ENCODE assay signal across 22 cellular contexts in genomic region chr11:75028321-75029097, GRCh38. TPM values are rescaled to one million over a fixed set of nuclear protein-coding genes. Genes with fewer than 3 reads are reported as not detected.
DNase-seq lines count a peak whose midpoint lies in the region; ATAC-seq, FAIRE-seq and TF ChIP-seq lines count a peak whose summit lies in the region.
"Had no signal": no experiment of that assay in that cellular context is flagged by ENCODE, and none has a peak within 500 bp of the region (broad histone marks: within the 10 kb centered on the region; RNA-seq: fewer than 3 reads in every experiment).

No MANE protein-coding gene starts in this region.

- H3K4me3 ChIP-seq in K562, result no peak overlapping the region
- H3K4me3 ChIP-seq: heart right ventricle, left ventricle myocardium inferior, testis had no signal

- peaks cover 24% of the 10 kb centered on the region for H3K27me3 Mint-ChIP-seq in osteocyte (ENCODE audit: unreplicated experiment)
- H3K27me3 Mint-ChIP-seq: T-cell had no signal

- POLR2A ChIA-PET in K562 (lab: Yijun Ruan, JAX), result interaction anchor here (0.9 to 1.6 kb wide), 3 partner anchors 89 to 131 kb away, joined by 3 read pairs; partner anchors contain the start of gene SLCO2B1

- no peak for TF ChIP-seq CTCF in K562 (IDR thresholded peaks at IDR 0.05 in 2 of 3, conservative IDR thresholded peaks at IDR 0.05 in 1 of 3; ENCODE audit: insufficient read depth in 2 of 3, low read depth in 1 of 3, low read length in 3 of 3)
- TF ChIP-seq CTCF in osteocyte (IDR thresholded peaks at IDR 0.05), result no peak

- H3K9ac ChIP-seq in K562 (ENCODE audit: insufficient read depth in 1 of 2, low read depth in 2 of 2, low read length in 2 of 2), result no peak overlapping the region

- no peak overlapping the region for H3K4me2 ChIP-seq in K562 (ENCODE audit: insufficient read depth, low read length)

- TF ChIP-seq RAD21 in K562 (CRISPR knock-in tag; conservative IDR thresholded peaks at IDR 0.05 in 1 of 2, IDR thresholded peaks at IDR 0.05 in 1 of 2), result no peak

- in situ Hi-C loops in K562 (cut with MboI), result loop anchor here (5.0 kb wide), 1 partner anchor 174 kb away; no protein-coding TSS in a partner anchor

- DNase-seq in DMS53 treated with DMSO at 0.1 percent for 48 hours (lab: John Stamatoyannopoulos, UW; ENCODE audit: unreplicated experiment), result peak; percentile 99
- peak; percentile 14 for DNase-seq in NCI-H1436 treated with DMSO at 0.1 percent for 48 hours (lab: John Stamatoyannopoulos, UW)
- peak in 1 of 4 experiments; percentile 4 for DNase-seq in K562 (ENCODE audit: extremely low read depth in 1 of 4, low spot score in 3 of 4)
- peak; percentile 25 for DNase-seq in osteocyte (ENCODE audit: extremely low spot score, unreplicated experiment)
- DNase-seq in NOMO-1 (lab: John Stamatoyannopoulos, UW; ENCODE audit: unreplicated experiment in 2 of 2), result no peak
- DNase-seq: activated CD8-positive, alpha-beta memory T cell treated with anti-CD3 and anti-CD28 coated beads for 24 hours; activated naive CD4-positive, alpha-beta T cell treated with anti-CD3 and anti-CD28 coated beads, Interleukin-2, amount 10 ng/mL, durations not matched to agents 7 days and 5 days; activated T-cell treated with anti-CD3 and anti-CD28 coated beads, Interleukin-2, amount 50 U/mL, for 4 hours; CD4-positive, alpha-beta memory T cell; DMS153; heart right ventricle; KG1; left ventricle myocardium inferior; NCI-H2171; nephron progenitor cell; posterior cingulate gyrus; T-cell; testis had no signal

- no peaks in the 10 kb centered on the region for H3K27me3 ChIP-seq in K562 (ENCODE audit: control insufficient read depth in 2 of 2, insufficient read depth in 2 of 2, low read length in 2 of 2)
- H3K27me3 ChIP-seq: heart right ventricle, testis had no signal

- H3K9me1 ChIP-seq in K562 (ENCODE audit: control insufficient read depth, insufficient read depth, low read length), result peaks cover 3% of the 10 kb centered on the region

- no peak for TF ChIP-seq POLR2A in K562 (conservative IDR thresholded peaks at IDR 0.05)

- WGBS in K562 (ENCODE audit: insufficient coverage, low coverage, missing lambda C conversion rate), result 9% methylated on average over 2 of the region's 2 CpGs

- no peaks in the 10 kb centered on the region for H4K20me1 ChIP-seq in K562 (replicated peaks; ENCODE audit: control insufficient read depth, insufficient read depth, low read length)

- peaks cover 35 to 59% of the 10 kb centered on the region in 2 experiments for H3K4me1 ChIP-seq in K562 (replicated peaks in 1 of 2; ENCODE audit: control insufficient read depth in 2 of 2, insufficient read depth in 2 of 2, low read length in 2 of 2)
- H3K4me1 ChIP-seq: testis had no signal

- no peaks in the 10 kb centered on the region for H3K9me3 Mint-ChIP-seq in osteocyte (ENCODE audit: unreplicated experiment)
- H3K9me3 Mint-ChIP-seq: activated naive CD4-positive, alpha-beta T cell treated with anti-CD3 and anti-CD28 coated beads, Interleukin-2, amount 10 ng/mL, durations not matched to agents 7 days and 5 days; activated T-cell treated with anti-CD3 and anti-CD28 coated beads, Interleukin-2, amount 50 U/mL, for 4 hours; CD4-positive, alpha-beta memory T cell; nephron progenitor cell; T-cell had no signal

- H3K4me3 Mint-ChIP-seq in osteocyte (ENCODE audit: unreplicated experiment), result no peak overlapping the region
- H3K4me3 Mint-ChIP-seq: activated naive CD4-positive, alpha-beta T cell treated with anti-CD3 and anti-CD28 coated beads, Interleukin-2, amount 10 ng/mL, durations not matched to agents 7 days and 5 days; activated T-cell treated with anti-CD3 and anti-CD28 coated beads, Interleukin-2, amount 50 U/mL, for 4 hours; nephron progenitor cell; T-cell had no signal

- peaks cover 4% of the 10 kb centered on the region for H3K4me1 Mint-ChIP-seq in osteocyte (ENCODE audit: unreplicated experiment)
- H3K4me1 Mint-ChIP-seq: activated naive CD4-positive, alpha-beta T cell treated with anti-CD3 and anti-CD28 coated beads, Interleukin-2, amount 10 ng/mL, durations not matched to agents 7 days and 5 days; CD4-positive, alpha-beta memory T cell; nephron progenitor cell; T-cell had no signal

- FAIRE-seq in K562 (lab: Jason Lieb, UNC), result no peak
- FAIRE-seq: endometrium had no signal

- CTCF ChIA-PET in K562 (lab: Yijun Ruan, JAX; ENCODE audit: low intra/inter-chr PET ratio), result no interaction called here

- H3K9me3 ChIP-seq in K562 (replicated peaks; ENCODE audit: control insufficient read depth, insufficient read depth, low read depth, low read length), result no peaks in the 10 kb centered on the region
- H3K9me3 ChIP-seq: heart right ventricle, left ventricle myocardium inferior, testis had no signal

- H2AFZ ChIP-seq in K562 (ENCODE audit: low read depth, low read length), result no peak overlapping the region

- no peak overlapping the region for H3K27ac Mint-ChIP-seq in osteocyte (ENCODE audit: unreplicated experiment)
- H3K27ac Mint-ChIP-seq: activated naive CD4-positive, alpha-beta T cell treated with anti-CD3 and anti-CD28 coated beads, Interleukin-2, amount 10 ng/mL, durations not matched to agents 7 days and 5 days; CD4-positive, alpha-beta memory T cell; nephron progenitor cell; T-cell had no signal

- no TSS peak for BruUV-seq in K562 (replicated peaks; lab: Mats Ljungman, UMichigan)

- no peak for TF ChIP-seq EP300 in K562 (IDR thresholded peaks at IDR 0.05; ENCODE audit: low read length)

- ATAC-seq in K562 (no peak), HG03342 (IDR thresholded peaks at IDR 0.05; ENCODE audit: unreplicated experiment) (no peak), HG03039 (IDR thresholded peaks at IDR 0.05; ENCODE audit: unreplicated experiment) (no peak)
- ATAC-seq: activated T-cell treated with anti-CD3 and anti-CD28 coated beads, Interleukin-2, amount 50 U/mL, for 4 hours; heart right ventricle; Panc1; T-cell had no signal

- intact Hi-C loops in K562 (cut with micrococcal nuclease), result no loop called here

- H3K27ac ChIP-seq in K562 (ENCODE audit: extremely low read depth, low read depth, low read length), result no peak overlapping the region
- H3K27ac ChIP-seq: heart right ventricle, left ventricle myocardium inferior, testis had no signal

- no peaks in the 10 kb centered on the region for H3K79me2 ChIP-seq in K562 (ENCODE audit: control insufficient read depth, insufficient read depth, low read length)

- no peaks in the 10 kb centered on the region for H3K36me3 ChIP-seq in K562 (ENCODE audit: control insufficient read depth, insufficient read depth, low read length)
- H3K36me3 ChIP-seq: heart right ventricle, left ventricle myocardium inferior had no signal

- H3K36me3 Mint-ChIP-seq in osteocyte (ENCODE audit: unreplicated experiment), result no peaks in the 10 kb centered on the region
- H3K36me3 Mint-ChIP-seq: activated naive CD4-positive, alpha-beta T cell treated with anti-CD3 and anti-CD28 coated beads, Interleukin-2, amount 10 ng/mL, durations not matched to agents 7 days and 5 days; CD4-positive, alpha-beta memory T cell; T-cell had no signal

TF ChIP-seq in K562, 482 proteins besides CTCF, POLR2A, EP300 and RAD21:
- TF ChIP-seq C11orf30 (IDR thresholded peaks at IDR 0.05; ENCODE audit: low read depth), result peak; percentile 58; the same call in 1 of the 2 replicates
- TF ChIP-seq MAFF (IDR thresholded peaks at IDR 0.05; ENCODE audit: low read length), result peak; percentile 32; the same call in 1 of the 2 replicates
- peak; percentile 69 for TF ChIP-seq ZNF316 (IDR thresholded peaks at IDR 0.05)
- TF ChIP-seq MAFG (tag; conservative IDR thresholded peaks at IDR 0.05), result peak; percentile 57; the same call in 1 of the 2 replicates
- TF ChIP-seq DNMT1 (IDR thresholded peaks at IDR 0.05), result no peak
- TF ChIP-seq FOXO4 (CRISPR knock-in tag; IDR thresholded peaks at IDR 0.05), result no peak

RNA-seq across cellular contexts. Expression of gene NEU3, which starts 39.8 kb away (rescaled TPM):
- total RNA-seq in K562 (2011; cell fraction: chromatin; rRNA removed; ENCODE audit: low replicate concordance), result 58.7 and 76.5 TPM in 2 replicates
- 46.5 and 50.9 TPM in 2 replicates for total RNA-seq in K562 (2011; cell fraction: nucleolus; rRNA removed)
- total RNA-seq in K562 (2011; cell fraction: nucleoplasm; rRNA removed), result 48.2 and 59.5 TPM in 2 replicates
- total RNA-seq in K562 (2014; rRNA removed) (35.0 and 36.7 TPM in 2 replicates), K562 (2014; rRNA removed; fragmentation: Illumina TruSeq; extraction: Trizol) (28.3 and 31.1 TPM in 2 replicates), K562 (2015; rRNA removed; fragmentation: Illumina TruSeq; extraction: Trizol) (36.5 and 41.3 TPM in 2 replicates), K562 (2021) (32.6 and 33.6 TPM in 2 replicates), osteocyte (9.4 and 10.1 TPM in 2 replicates)
- polyA plus RNA-seq in K562 (2011; rRNA removed) (35.1 and 35.7 TPM in 2 replicates), K562 (2014; fragmentation: Illumina TruSeq; extraction: Trizol) (27.9 and 28.6 TPM in 2 replicates), K562 (2014; fragmentation: Nextera tagmentation; extraction: Ambion mirVana) (1 to 10 TPM; 6.2 to 7.2 TPM), K562 (2014; rRNA removed) (25.5 and 26.9 TPM in 2 replicates)
- polyA plus RNA-seq in K562 (2011; cell fraction: cytosol; rRNA removed), result 29.9 and 43.7 TPM in 2 replicates
- polyA plus RNA-seq in K562 (2011; cell fraction: nucleus; rRNA removed), result 46.4 and 57.9 TPM in 2 replicates
- polyA plus RNA-seq in K562 (2012), result 20.4 and 20.5 TPM in 2 replicates
- polyA minus RNA-seq in K562 (2011; rRNA and poly(A)+ RNA removed), result 51.0 and 55.8 TPM in 2 replicates
- polyA minus RNA-seq in K562 (2011; cell fraction: cytosol; rRNA and poly(A)+ RNA removed), result 32.6 and 35.1 TPM in 2 replicates
- 32.7 and 43.7 TPM in 2 replicates for polyA minus RNA-seq in K562 (2011; cell fraction: nucleus; rRNA and poly(A)+ RNA removed)

Comparison
In these comparisons a context has a peak if more than half of its experiments do, and no peak if none do; other contexts are left out.
1. DNase-seq: peak in DMS53 treated with DMSO at 0.1 percent for 48 hours (single experiment), NCI-H1436 treated with DMSO at 0.1 percent for 48 hours (single experiment) and osteocyte (single experiment); none in NOMO-1 (0 of 2).